Comparison of ENCODE assay signal across 19 cellular contexts in the genomic region with DNA sequence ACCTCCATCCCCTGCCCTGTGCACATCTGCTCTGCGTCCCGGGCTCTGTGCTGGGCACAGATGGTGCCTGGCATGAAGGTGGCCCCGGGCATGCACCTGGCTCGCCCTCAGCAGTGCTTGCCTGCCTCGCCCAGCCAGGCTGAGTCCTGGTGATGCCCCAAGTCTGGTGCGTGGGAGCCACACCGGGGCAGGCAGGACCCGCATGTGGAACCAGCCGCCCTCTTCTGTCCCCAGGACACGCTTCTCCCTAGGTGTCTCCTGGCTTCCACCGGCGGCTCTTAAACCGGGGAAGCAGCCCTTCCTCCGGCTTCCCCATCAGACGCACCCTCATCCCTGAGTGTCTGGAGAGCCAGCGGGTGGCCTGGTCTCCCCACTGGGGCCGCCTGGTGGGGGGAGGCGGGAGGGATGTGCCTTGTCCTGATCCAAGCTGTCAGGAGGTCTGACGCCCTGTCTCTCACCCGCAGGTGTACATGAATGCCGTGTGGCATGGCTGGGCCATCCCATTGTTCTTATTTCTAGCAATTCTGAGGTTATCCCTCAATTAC.
"Had no signal": no experiment of that assay in that cellular context is flagged by ENCODE, and none has a peak within 500 bp of the region (broad histone marks: within the 10 kb centered on the region; RNA-seq: fewer than 3 reads in every experiment).

No MANE protein-coding gene starts in this region.

- H3K36me3 ChIP-seq: SJSA1 had no signal

- H3K27ac ChIP-seq: SJSA1, SK-N-MC had no signal

- H3K4me1 ChIP-seq: SJSA1 had no signal

- H3K4me3 ChIP-seq: SJSA1, SK-N-MC had no signal

- DNase-seq: KBM-7, MV-4-11, NCI-H1092 treated with DMSO at 0.1 percent for 48 hours, NCI-H1436, NCI-H1694, NCI-H187 treated with DMSO at 0.1 percent for 48 hours, NCI-H2029 treated with DMSO at 0.1 percent for 48 hours, NCI-H2171, NCI-H226, NCI-H446, NCI-H510A, NCI-H524 treated with DMSO at 0.1 percent for 48 hours, NCI-H69, NCI-H774, Right ventricle myocardium superior, RPMI8226, SIG-M5 had no signal

- H3K9me3 ChIP-seq: SJSA1 had no signal

- H3K27me3 ChIP-seq: SJSA1 had no signal
